In the genomic region with DNA sequence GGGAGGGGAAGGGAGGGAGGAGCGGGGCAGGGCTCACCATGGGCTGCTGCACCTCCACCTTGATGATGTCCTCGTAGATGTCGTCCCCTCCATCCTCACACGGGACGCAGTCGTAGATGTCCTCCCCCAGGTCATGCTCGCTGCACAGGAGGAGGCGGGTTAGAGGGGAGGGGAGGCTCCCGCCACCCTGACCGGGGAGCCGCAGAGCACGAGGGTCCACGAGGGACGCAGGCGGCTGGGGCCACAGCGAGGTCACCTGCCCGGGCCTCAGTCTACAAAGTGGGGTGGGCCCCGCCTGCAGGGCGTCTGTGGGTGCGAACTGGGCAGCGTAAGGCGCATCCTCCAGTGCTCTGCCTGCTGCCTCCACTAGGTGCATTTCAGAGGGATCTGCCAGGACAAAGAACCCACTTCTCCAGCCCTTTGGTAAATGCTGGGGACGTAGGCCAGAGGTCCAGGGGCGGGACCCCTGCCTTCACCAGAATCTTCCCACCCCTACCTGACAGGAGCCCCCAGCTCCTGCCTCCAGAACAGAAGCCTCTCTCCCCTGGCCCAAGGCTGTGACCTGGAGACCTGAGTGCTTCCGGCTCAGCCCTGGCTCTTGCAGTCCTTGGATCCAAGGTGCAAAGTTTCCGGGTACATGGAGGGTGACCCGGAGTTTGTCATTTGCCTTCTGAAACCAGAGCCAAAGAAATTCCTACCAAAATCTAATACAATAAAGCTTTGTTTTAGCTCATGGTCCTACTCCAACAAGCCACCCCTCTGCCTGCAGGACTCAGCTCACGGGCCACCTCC, we compare ENCODE assay signal across 26 cellular contexts.
"Had no signal": no experiment of that assay in that cellular context is flagged by ENCODE, and none has a peak within 500 bp of the region (broad histone marks: within the 10 kb centered on the region; RNA-seq: fewer than 3 reads in every experiment).

No MANE protein-coding gene starts in this region.

- H3K4me3 ChIP-seq: colonic mucosa, mucosa of descending colon, spleen, thoracic aorta, vagina had no signal

- H3K9me3 Mint-ChIP-seq: activated CD4-positive, alpha-beta memory T cell treated with anti-CD3 and anti-CD28 coated beads, Interleukin-2, amount 10 ng/mL, durations not matched to agents 7 days and 5 days; activated CD4-positive, alpha-beta T cell treated with anti-CD3 and anti-CD28 coated beads, Interleukin-2, amount 10 ng/mL, durations not matched to agents 7 days and 5 days; activated T-cell treated with anti-CD3 and anti-CD28 coated beads, Interleukin-2, amount 50 U/mL, for 4 hours; activated T-helper 17 cell treated with anti-CD3 and anti-CD28 coated beads, Interleukin-2, amount 50 U/mL, for 72 hours; central memory CD8-positive, alpha-beta T cell; natural killer cell treated with Interleukin-12 subunit alpha and Interleukin-12 subunit beta and Interleukin-15 and Interleukin-18, amount 100 ng/mL, for 72 hours; type B pancreatic cell had no signal

- FAIRE-seq: bronchial epithelial cell, frontal cortex had no signal

- H3K4me1 ChIP-seq: colonic mucosa, vagina had no signal

- H3K36me3 Mint-ChIP-seq: natural killer cell treated with Interleukin-12 subunit alpha and Interleukin-12 subunit beta and Interleukin-15 and Interleukin-18, amount 100 ng/mL, for 72 hours; type B pancreatic cell had no signal

- DNase-seq: activated CD4-positive, alpha-beta memory T cell treated with anti-CD3 and anti-CD28 coated beads, Interleukin-2, amount 10 ng/mL, durations not matched to agents 7 days and 5 days; activated CD4-positive, alpha-beta T cell treated with anti-CD3 and anti-CD28 coated beads for 1 hour; activated CD4-positive, alpha-beta T cell treated with anti-CD3 and anti-CD28 coated beads, Interleukin-2, amount 10 ng/mL, durations not matched to agents 7 days and 5 days; activated CD8-positive, alpha-beta memory T cell treated with anti-CD3 and anti-CD28 coated beads, Interleukin-2, amount 50 U/mL, for 48 hours; activated gamma-delta T cell treated with Interleukin-2 at 50 U/mL for 16 hours; activated naive CD4-positive, alpha-beta T cell treated with anti-CD3 and anti-CD28 coated beads, Interleukin-2, amount 50 U/mL, for 16 hours; activated T-cell treated with anti-CD3 and anti-CD28 coated beads, Interleukin-2, amount 50 U/mL, for 4 hours; amniotic stem cell; colonic mucosa; effector CD8-positive, alpha-beta T cell; glutamatergic neuron; islet precursor cell; left ventricle myocardium superior; mucosa of descending colon; spleen; stimulated activated naive CD4-positive, alpha-beta T cell treated with Interleukin-2 at 50 U/mL for 16 hours; T-helper 2 cell had no signal

- H3K4me1 Mint-ChIP-seq: activated CD4-positive, alpha-beta memory T cell treated with anti-CD3 and anti-CD28 coated beads, Interleukin-2, amount 10 ng/mL, durations not matched to agents 7 days and 5 days; activated CD4-positive, alpha-beta T cell treated with anti-CD3 and anti-CD28 coated beads, Interleukin-2, amount 10 ng/mL, durations not matched to agents 7 days and 5 days; activated T-helper 17 cell treated with anti-CD3 and anti-CD28 coated beads, Interleukin-2, amount 50 U/mL, for 72 hours; central memory CD8-positive, alpha-beta T cell had no signal

- ATAC-seq: activated T-cell treated with anti-CD3 and anti-CD28 coated beads, Interleukin-2, amount 50 U/mL, for 4 hours; activated T-helper 17 cell treated with anti-CD3 and anti-CD28 coated beads, Interleukin-2, amount 50 U/mL, for 72 hours; left ventricle myocardium superior; mucosa of descending colon; natural killer cell treated with Interleukin-12 subunit alpha and Interleukin-12 subunit beta and Interleukin-15 and Interleukin-18, amount 100 ng/mL, for 72 hours; right cardiac atrium had no signal

- H3K27ac ChIP-seq: colonic mucosa, spleen, thoracic aorta, vagina had no signal

- H3K27ac Mint-ChIP-seq: activated CD4-positive, alpha-beta memory T cell treated with anti-CD3 and anti-CD28 coated beads, Interleukin-2, amount 10 ng/mL, durations not matched to agents 7 days and 5 days; activated T-helper 17 cell treated with anti-CD3 and anti-CD28 coated beads, Interleukin-2, amount 50 U/mL, for 72 hours; natural killer cell treated with Interleukin-12 subunit alpha and Interleukin-12 subunit beta and Interleukin-15 and Interleukin-18, amount 100 ng/mL, for 72 hours; type B pancreatic cell had no signal

- H3K4me3 Mint-ChIP-seq: activated CD4-positive, alpha-beta memory T cell treated with anti-CD3 and anti-CD28 coated beads, Interleukin-2, amount 10 ng/mL, durations not matched to agents 7 days and 5 days; activated CD4-positive, alpha-beta T cell treated with anti-CD3 and anti-CD28 coated beads, Interleukin-2, amount 10 ng/mL, durations not matched to agents 7 days and 5 days; activated T-cell treated with anti-CD3 and anti-CD28 coated beads, Interleukin-2, amount 50 U/mL, for 4 hours; activated T-helper 17 cell treated with anti-CD3 and anti-CD28 coated beads, Interleukin-2, amount 50 U/mL, for 72 hours; central memory CD8-positive, alpha-beta T cell; natural killer cell treated with Interleukin-12 subunit alpha and Interleukin-12 subunit beta and Interleukin-15 and Interleukin-18, amount 100 ng/mL, for 72 hours; type B pancreatic cell had no signal

- H3K9me3 ChIP-seq: colonic mucosa, mucosa of descending colon, spleen, thoracic aorta, vagina had no signal

- H3K27me3 ChIP-seq: colonic mucosa, spleen, vagina had no signal

- H3K36me3 ChIP-seq: colonic mucosa, thoracic aorta, vagina had no signal

- H3K27me3 Mint-ChIP-seq: activated CD4-positive, alpha-beta memory T cell treated with anti-CD3 and anti-CD28 coated beads, Interleukin-2, amount 10 ng/mL, durations not matched to agents 7 days and 5 days; activated CD4-positive, alpha-beta T cell treated with anti-CD3 and anti-CD28 coated beads, Interleukin-2, amount 10 ng/mL, durations not matched to agents 7 days and 5 days; activated T-helper 17 cell treated with anti-CD3 and anti-CD28 coated beads, Interleukin-2, amount 50 U/mL, for 72 hours; central memory CD8-positive, alpha-beta T cell; natural killer cell treated with Interleukin-12 subunit alpha and Interleukin-12 subunit beta and Interleukin-15 and Interleukin-18, amount 100 ng/mL, for 72 hours; type B pancreatic cell had no signal
